36 cellular contexts compared by ENCODE assay signal in genomic region chr2:138015494-138015893, GRCh38. TPM values are rescaled to one million over a fixed set of nuclear protein-coding genes. Genes with fewer than 3 reads are reported as not detected.
"Had no signal": no experiment of that assay in that cellular context is flagged by ENCODE, and none has a peak within 500 bp of the region (broad histone marks: within the 10 kb centered on the region; RNA-seq: fewer than 3 reads in every experiment).

No MANE protein-coding gene starts in this region.

- H3K27me3 Mint-ChIP-seq: activated B cell treated with CpG ODN at 0.5 μM for 24 hours; activated CD4-positive, alpha-beta memory T cell treated with anti-CD3 and anti-CD28 coated beads for 36 hours; activated CD4-positive, alpha-beta T cell treated with anti-CD3 and anti-CD28 coated beads, Interleukin-2, amount 10 ng/mL, durations not matched to agents 24 days and 14 days; activated CD8-positive, alpha-beta T cell treated with anti-CD3 and anti-CD28 coated beads for 36 hours; activated naive CD4-positive, alpha-beta T cell treated with anti-CD3 and anti-CD28 coated beads, Interleukin-2, amount 10 ng/mL, durations not matched to agents 7 days and 5 days; activated naive CD8-positive, alpha-beta T cell treated with anti-CD3 and anti-CD28 coated beads, Interleukin-2, amount 10 ng/mL, durations not matched to agents 7 days and 5 days; activated T-cell treated with anti-CD3 and anti-CD28 coated beads, Interleukin-2, amount 50 U/mL, for 24 hours; brain; central memory CD8-positive, alpha-beta T cell had no signal

- H3K9me3 Mint-ChIP-seq: activated B cell treated with CpG ODN at 0.5 μM for 24 hours; activated CD4-positive, alpha-beta memory T cell treated with anti-CD3 and anti-CD28 coated beads for 36 hours; activated CD4-positive, alpha-beta T cell treated with anti-CD3 and anti-CD28 coated beads, Interleukin-2, amount 10 ng/mL, durations not matched to agents 24 days and 14 days; activated CD8-positive, alpha-beta T cell treated with anti-CD3 and anti-CD28 coated beads for 36 hours; activated naive CD4-positive, alpha-beta T cell treated with anti-CD3 and anti-CD28 coated beads, Interleukin-2, amount 10 ng/mL, durations not matched to agents 7 days and 5 days; activated naive CD4-positive, alpha-beta T cell treated with anti-CD3 and anti-CD28 coated beads, Interleukin-2, amount 50 U/mL, for 24 hours; activated naive CD8-positive, alpha-beta T cell treated with anti-CD3 and anti-CD28 coated beads, Interleukin-2, amount 10 ng/mL, durations not matched to agents 7 days and 5 days; activated naive CD8-positive, alpha-beta T cell treated with anti-CD3 and anti-CD28 coated beads, Interleukin-2, amount 50 U/mL, for 24 hours; activated T-cell treated with anti-CD3 and anti-CD28 coated beads, Interleukin-2, amount 50 U/mL, for 24 hours; activated T-helper 2 cell treated with anti-CD3 and anti-CD28 coated beads, Interferon-gamma antibody, Interleukin-2, Interleukin-4, amounts not matched to agents 10 μg/mL and 5 μg/mL and 100 μg/mL, durations not matched to agents 14 hours and 24 hours and 36 hours; brain; central memory CD8-positive, alpha-beta T cell; T-helper 1 cell treated with Interleukin-12 subunit alpha and Interleukin-12 subunit beta and Interleukin-4 antibody, amounts not matched to agents 30 μg/mL and 1 μg/mL, for 36 hours; T-helper 2 cell treated with Interferon-gamma antibody and Interleukin-4, amounts not matched to agents 5 μg/mL and 100 μg/mL, for 36 hours had no signal

- H3K36me3 Mint-ChIP-seq: activated CD4-positive, alpha-beta memory T cell treated with anti-CD3 and anti-CD28 coated beads for 36 hours; activated naive CD4-positive, alpha-beta T cell treated with anti-CD3 and anti-CD28 coated beads, Interleukin-2, amount 10 ng/mL, durations not matched to agents 7 days and 5 days; activated naive CD4-positive, alpha-beta T cell treated with anti-CD3 and anti-CD28 coated beads, Interleukin-2, amount 50 U/mL, for 24 hours; activated naive CD8-positive, alpha-beta T cell; activated naive CD8-positive, alpha-beta T cell treated with anti-CD3 and anti-CD28 coated beads, Interleukin-2, amount 10 ng/mL, durations not matched to agents 7 days and 5 days; brain had no signal

- H3K36me3 ChIP-seq: cardiac muscle cell had no signal

- H3K4me3 Mint-ChIP-seq: activated B cell treated with CpG ODN at 0.5 μM for 24 hours; activated CD4-positive, alpha-beta memory T cell treated with anti-CD3 and anti-CD28 coated beads for 36 hours; activated CD4-positive, alpha-beta T cell treated with anti-CD3 and anti-CD28 coated beads, Interleukin-2, amount 10 ng/mL, durations not matched to agents 24 days and 14 days; activated CD8-positive, alpha-beta T cell treated with anti-CD3 and anti-CD28 coated beads for 36 hours; activated naive CD4-positive, alpha-beta T cell treated with anti-CD3 and anti-CD28 coated beads, Interleukin-2, amount 10 ng/mL, durations not matched to agents 7 days and 5 days; activated naive CD4-positive, alpha-beta T cell treated with anti-CD3 and anti-CD28 coated beads, Interleukin-2, amount 50 U/mL, for 24 hours; activated naive CD8-positive, alpha-beta T cell; activated naive CD8-positive, alpha-beta T cell treated with anti-CD3 and anti-CD28 coated beads, Interleukin-2, amount 10 ng/mL, durations not matched to agents 7 days and 5 days; activated naive CD8-positive, alpha-beta T cell treated with anti-CD3 and anti-CD28 coated beads, Interleukin-2, amount 50 U/mL, for 24 hours; activated T-cell treated with anti-CD3 and anti-CD28 coated beads, Interleukin-2, amount 50 U/mL, for 24 hours; brain; central memory CD8-positive, alpha-beta T cell; T-helper 1 cell treated with Interleukin-12 subunit alpha and Interleukin-12 subunit beta and Interleukin-4 antibody, amounts not matched to agents 30 μg/mL and 1 μg/mL, for 36 hours; T-helper 2 cell treated with Interferon-gamma antibody and Interleukin-4, amounts not matched to agents 5 μg/mL and 100 μg/mL, for 36 hours had no signal

- H3K27ac Mint-ChIP-seq: activated B cell treated with CpG ODN at 0.5 μM for 24 hours; activated CD4-positive, alpha-beta memory T cell treated with anti-CD3 and anti-CD28 coated beads for 36 hours; activated CD4-positive, alpha-beta T cell treated with anti-CD3 and anti-CD28 coated beads, Interleukin-2, amount 10 ng/mL, durations not matched to agents 24 days and 14 days; activated CD8-positive, alpha-beta T cell treated with anti-CD3 and anti-CD28 coated beads for 36 hours; activated naive CD4-positive, alpha-beta T cell treated with anti-CD3 and anti-CD28 coated beads, Interleukin-2, amount 10 ng/mL, durations not matched to agents 7 days and 5 days; activated naive CD4-positive, alpha-beta T cell treated with anti-CD3 and anti-CD28 coated beads, Interleukin-2, amount 50 U/mL, for 24 hours; activated naive CD8-positive, alpha-beta T cell; activated naive CD8-positive, alpha-beta T cell treated with anti-CD3 and anti-CD28 coated beads, Interleukin-2, amount 10 ng/mL, durations not matched to agents 7 days and 5 days; activated naive CD8-positive, alpha-beta T cell treated with anti-CD3 and anti-CD28 coated beads, Interleukin-2, amount 50 U/mL, for 24 hours; activated T-cell treated with anti-CD3 and anti-CD28 coated beads, Interleukin-2, amount 50 U/mL, for 24 hours; activated T-helper 2 cell treated with anti-CD3 and anti-CD28 coated beads, Interferon-gamma antibody, Interleukin-2, Interleukin-4, amounts not matched to agents 10 μg/mL and 5 μg/mL and 100 μg/mL, durations not matched to agents 14 hours and 24 hours and 36 hours; brain; T-helper 1 cell treated with Interleukin-12 subunit alpha and Interleukin-12 subunit beta and Interleukin-4 antibody, amounts not matched to agents 30 μg/mL and 1 μg/mL, for 36 hours; T-helper 2 cell treated with Interferon-gamma antibody and Interleukin-4, amounts not matched to agents 5 μg/mL and 100 μg/mL, for 36 hours had no signal

- FAIRE-seq: bronchial epithelial cell had no signal

- H3K27ac ChIP-seq: ascending aorta, cardiac muscle cell, VCaP had no signal

- H3K9me3 ChIP-seq: ascending aorta had no signal

- ATAC-seq: activated CD8-positive, alpha-beta T cell treated with anti-CD3 and anti-CD28 coated beads for 36 hours; activated naive CD8-positive, alpha-beta T cell treated with anti-CD3 and anti-CD28 coated beads, Interleukin-2, amount 50 U/mL, for 24 hours had no signal

- DNase-seq: activated B cell treated with CpG ODN at 0.5 μM for 24 hours; activated CD4-positive, alpha-beta memory T cell treated with anti-CD3 and anti-CD28 coated beads for 36 hours; activated CD4-positive, alpha-beta T cell treated with anti-CD3 and anti-CD28 coated beads for 4 hours; activated CD4-positive, alpha-beta T cell treated with anti-CD3 and anti-CD28 coated beads, Interleukin-2, amount 10 ng/mL, durations not matched to agents 24 days and 14 days; activated CD4-positive, alpha-beta T cell treated with anti-CD3 and anti-CD28 coated beads, Interleukin-2, amount 50 U/mL, for 1 hour; activated CD4-positive, alpha-beta T cell treated with anti-CD3 and anti-CD28 coated beads, Interleukin-2, amount 50 U/mL, for 4 hours; activated CD4-positive, CD25-positive, alpha-beta regulatory T cell treated with anti-CD3 and anti-CD28 coated beads, Interleukin-2, amount 50 U/mL, for 72 hours; activated CD8-positive, alpha-beta memory T cell treated with anti-CD3 and anti-CD28 coated beads, Interleukin-2, amount 50 U/mL, for 48 hours; activated CD8-positive, alpha-beta T cell treated with anti-CD3 and anti-CD28 coated beads for 36 hours; activated effector memory CD4-positive, alpha-beta T cell treated with Interleukin-2 at 50 U/mL for 16 hours; activated gamma-delta T cell; activated naive CD4-positive, alpha-beta T cell treated with anti-CD3 and anti-CD28 coated beads, Interleukin-2, amount 10 ng/mL, durations not matched to agents 7 days and 5 days; activated naive CD4-positive, alpha-beta T cell treated with Interleukin-2 at 50 U/mL for 16 hours; activated naive CD8-positive, alpha-beta T cell treated with anti-CD3 and anti-CD28 coated beads, Interleukin-2, amount 10 ng/mL, durations not matched to agents 7 days and 5 days; activated naive CD8-positive, alpha-beta T cell treated with anti-CD3 and anti-CD28 coated beads, Interleukin-2, amount 50 U/mL, for 24 hours; activated T-cell treated with anti-CD3 and anti-CD28 coated beads, Interleukin-2, amount 50 U/mL, for 24 hours; activated T-cell treated with anti-CD3 and anti-CD28 coated beads, Interleukin-2, amount 50 U/mL, for 48 hours; amygdala; anterior cingulate cortex; caudate nucleus; cerebellar nuclear complex; T-helper 1 cell; T-helper 2 cell; T-helper 9 cell had no signal

- H3K27me3 ChIP-seq: ascending aorta, cardiac muscle cell had no signal

- H3K4me3 ChIP-seq: ascending aorta, cardiac muscle cell had no signal

- H3K4me1 Mint-ChIP-seq: activated B cell treated with CpG ODN at 0.5 μM for 24 hours; activated CD4-positive, alpha-beta T cell treated with anti-CD3 and anti-CD28 coated beads, Interleukin-2, amount 10 ng/mL, durations not matched to agents 24 days and 14 days; activated naive CD4-positive, alpha-beta T cell treated with anti-CD3 and anti-CD28 coated beads, Interleukin-2, amount 10 ng/mL, durations not matched to agents 7 days and 5 days; activated naive CD4-positive, alpha-beta T cell treated with anti-CD3 and anti-CD28 coated beads, Interleukin-2, amount 50 U/mL, for 24 hours; activated naive CD8-positive, alpha-beta T cell treated with anti-CD3 and anti-CD28 coated beads, Interleukin-2, amount 10 ng/mL, durations not matched to agents 7 days and 5 days; activated naive CD8-positive, alpha-beta T cell treated with anti-CD3 and anti-CD28 coated beads, Interleukin-2, amount 50 U/mL, for 24 hours; central memory CD8-positive, alpha-beta T cell had no signal

RNA-seq across cellular contexts. Expression of gene HNMT, which starts 51.2 kb away (rescaled TPM):
- total RNA-seq: activated B cell treated with CpG ODN at 0.5 μM for 24 hours; activated CD4-positive, alpha-beta memory T cell treated with anti-CD3 and anti-CD28 coated beads for 36 hours; activated CD4-positive, alpha-beta T cell treated with anti-CD3 and anti-CD28 coated beads, Interleukin-2, amount 10 ng/mL, durations not matched to agents 24 days and 14 days; activated CD8-positive, alpha-beta memory T cell treated with anti-CD3 and anti-CD28 coated beads for 36 hours; activated CD8-positive, alpha-beta T cell treated with anti-CD3 and anti-CD28 coated beads for 36 hours; activated T-helper 2 cell treated with anti-CD3 and anti-CD28 coated beads, Interferon-gamma antibody, Interleukin-2, Interleukin-4, amounts not matched to agents 10 μg/mL and 5 μg/mL and 100 μg/mL, durations not matched to agents 14 hours and 24 hours and 36 hours had no signal
